In the genomic region with DNA sequence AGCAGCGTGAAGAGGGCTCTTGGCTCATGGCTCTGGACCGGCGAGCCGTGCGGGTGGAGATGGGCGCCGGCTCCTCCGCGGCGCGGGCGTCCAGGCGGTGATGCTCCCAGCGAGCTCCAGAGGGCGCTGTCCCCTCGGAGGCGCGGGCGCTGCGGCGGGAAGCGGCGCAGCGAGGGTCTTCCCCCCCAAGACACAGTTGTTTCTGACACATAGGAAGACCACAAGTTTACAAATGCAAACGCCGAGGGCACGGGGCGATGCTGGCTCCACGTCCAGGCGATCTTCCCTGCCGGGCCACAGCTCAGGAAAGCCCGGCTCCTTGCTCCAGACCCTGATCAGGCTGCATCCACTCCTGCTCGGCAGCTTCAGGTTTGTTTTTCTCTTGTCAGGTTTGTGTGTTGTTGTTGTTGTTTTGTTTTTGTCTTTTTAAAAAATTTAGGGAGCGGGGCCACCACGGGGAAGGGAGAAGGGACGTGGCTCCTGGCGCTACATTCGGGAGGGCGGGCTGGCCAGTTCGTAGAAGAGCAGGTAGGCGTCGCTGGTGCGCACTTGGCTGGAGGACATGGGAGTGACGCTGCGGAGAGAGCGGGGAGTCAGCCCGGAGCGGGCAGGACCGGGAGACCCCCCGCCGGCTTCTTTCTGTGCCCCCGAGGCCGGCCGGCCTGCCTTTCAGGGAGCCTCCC, we compare ENCODE assay signal across 8 cellular contexts. TPM values are rescaled to one million over a fixed set of nuclear protein-coding genes. Genes with fewer than 3 reads are reported as not detected.
DNase-seq lines count a peak whose midpoint lies in the region; ATAC-seq and TF ChIP-seq lines count a peak whose summit lies in the region.

No MANE protein-coding gene starts in this region.

- H3K9me2 ChIP-seq in SU-DHL-6 (replicated peaks; ENCODE audit: insufficient read depth, low read length), result no peaks in the 10 kb centered on the region

- peaks cover 12% of the 10 kb centered on the region for H3K4me1 Mint-ChIP-seq in activated naive CD8-positive, alpha-beta T cell treated with anti-CD3 and anti-CD28 coated beads, Interleukin-2, amount 10 ng/mL, durations not matched to agents 7 days and 5 days

- ATAC-seq in GM19023 (IDR thresholded peaks at IDR 0.05; ENCODE audit: unreplicated experiment) (peak; percentile 80), HG03439 (IDR thresholded peaks at IDR 0.05; ENCODE audit: unreplicated experiment) (peak; percentile 66)
- peak; percentile 94 for ATAC-seq in activated naive CD8-positive, alpha-beta T cell treated with anti-CD3 and anti-CD28 coated beads, Interleukin-2, amount 10 ng/mL, durations not matched to agents 7 days and 5 days (ENCODE audit: low read depth)

- peak overlapping the region; percentile 87 for H3K4me3 Mint-ChIP-seq in activated naive CD8-positive, alpha-beta T cell treated with anti-CD3 and anti-CD28 coated beads, Interleukin-2, amount 10 ng/mL, durations not matched to agents 7 days and 5 days

- peak overlapping the region; percentile 89 for H3K4me2 ChIP-seq in SU-DHL-6 (ENCODE audit: low read depth, low read length, poor library complexity, severe bottlenecking)

- no peaks in the 10 kb centered on the region for H3K9me3 Mint-ChIP-seq in activated naive CD8-positive, alpha-beta T cell treated with anti-CD3 and anti-CD28 coated beads, Interleukin-2, amount 10 ng/mL, durations not matched to agents 7 days and 5 days

- no peaks in the 10 kb centered on the region for H3F3A ChIP-seq in SU-DHL-6 (ENCODE audit: insufficient read depth)

- H3K36me3 Mint-ChIP-seq in activated naive CD8-positive, alpha-beta T cell treated with anti-CD3 and anti-CD28 coated beads, Interleukin-2, amount 10 ng/mL, durations not matched to agents 7 days and 5 days, result no peaks in the 10 kb centered on the region

- H3K27ac ChIP-seq in SU-DHL-6 (ENCODE audit: low read depth, low read length), result no peak overlapping the region

- POLR2A ChIA-PET in activated naive CD8-positive, alpha-beta T cell treated with anti-CD3 and anti-CD28 coated beads, Interleukin-2, amount 10 ng/mL, durations not matched to agents 7 days and 5 days (lab: Charles Lee), result interaction anchor here (1.5 to 1.7 kb wide), 2 partner anchors 12 to 21 kb away, joined by 5 read pairs; no protein-coding TSS in a partner anchor

- DNase-seq in activated naive CD8-positive, alpha-beta T cell treated with anti-CD3 and anti-CD28 coated beads, Interleukin-2, amount 10 ng/mL, durations not matched to agents 7 days and 5 days, result peak; percentile 82
- peak; percentile 92 for DNase-seq in cardiac septum (ENCODE audit: low spot score)
- peak; percentile 56 for DNase-seq in pons (ENCODE audit: low spot score)
- peak; percentile 85 for DNase-seq in ureter (ENCODE audit: low spot score)
- no peak for DNase-seq in HPDE6-E6E7 (ENCODE audit: extremely low spot score)

- intact Hi-C loops in cardiac septum (cut with DNase I), result loop anchor here (1.0 to 2.0 kb wide), 2 partner anchors 16 to 118 kb away; no protein-coding TSS in a partner anchor

- no peaks in the 10 kb centered on the region for H3K79me2 ChIP-seq in SU-DHL-6 (ENCODE audit: insufficient read depth, low read length)

- H3K9ac ChIP-seq in SU-DHL-6 (ENCODE audit: low read length), result peak overlapping the region; percentile 62

- no peaks in the 10 kb centered on the region for H3K36me3 ChIP-seq in SU-DHL-6 (ENCODE audit: low read length)

- peak overlapping the region; percentile 58 for H3K4me3 ChIP-seq in SU-DHL-6 (ENCODE audit: insufficient read depth, low read length, poor library complexity, severe bottlenecking)

- H3K27ac Mint-ChIP-seq in activated naive CD8-positive, alpha-beta T cell treated with anti-CD3 and anti-CD28 coated beads, Interleukin-2, amount 10 ng/mL, durations not matched to agents 7 days and 5 days, result peak overlapping the region; percentile 68

- peaks cover 44% of the 10 kb centered on the region for H3K27me3 Mint-ChIP-seq in activated naive CD8-positive, alpha-beta T cell treated with anti-CD3 and anti-CD28 coated beads, Interleukin-2, amount 10 ng/mL, durations not matched to agents 7 days and 5 days

- peak; percentile 95 for TF ChIP-seq CTCF in SU-DHL-6 (IDR thresholded peaks at IDR 0.05; ENCODE audit: insufficient read depth, low read length, poor library complexity, severe bottlenecking)

- no peaks in the 10 kb centered on the region for H3K9me3 ChIP-seq in SU-DHL-6 (ENCODE audit: insufficient read depth, low read length)

- no peaks in the 10 kb centered on the region for H4K20me1 ChIP-seq in SU-DHL-6 (ENCODE audit: low read depth, low read length)

- H2AFZ ChIP-seq in SU-DHL-6 (ENCODE audit: low read depth, low read length, severe bottlenecking), result peak overlapping the region; percentile 99

- H3K27me3 ChIP-seq in SU-DHL-6 (ENCODE audit: low read length), result no peaks in the 10 kb centered on the region

RNA-seq across cellular contexts. Expression of gene MFRP, which starts 10.0 kb away (rescaled TPM):
- not detected for total RNA-seq in activated naive CD8-positive, alpha-beta T cell treated with anti-CD3 and anti-CD28 coated beads, Interleukin-2, amount 10 ng/mL, durations not matched to agents 7 days and 5 days
- total RNA-seq in cardiac septum, result not detected
- total RNA-seq in ureter, result not detected

RNA-seq across cellular contexts. Expression of gene C1QTNF5, which starts 15.8 kb away (rescaled TPM):
- not detected for total RNA-seq in activated naive CD8-positive, alpha-beta T cell treated with anti-CD3 and anti-CD28 coated beads, Interleukin-2, amount 10 ng/mL, durations not matched to agents 7 days and 5 days
- total RNA-seq in cardiac septum (33.8 TPM), ureter (14.6 TPM)

RNA-seq across cellular contexts. Expression of gene RNF26, which starts 22.2 kb away (rescaled TPM):
- 10 to 100 TPM; 32.2 to 32.9 TPM for total RNA-seq in activated naive CD8-positive, alpha-beta T cell treated with anti-CD3 and anti-CD28 coated beads, Interleukin-2, amount 10 ng/mL, durations not matched to agents 7 days and 5 days
- total RNA-seq in cardiac septum (10.7 TPM), ureter (23.1 TPM)

RNA-seq across cellular contexts. Expression of gene USP2, which starts 25.0 kb away (rescaled TPM):
- under 1 TPM; 0.62 to 0.83 TPM for total RNA-seq in activated naive CD8-positive, alpha-beta T cell treated with anti-CD3 and anti-CD28 coated beads, Interleukin-2, amount 10 ng/mL, durations not matched to agents 7 days and 5 days
- total RNA-seq in cardiac septum (80.0 TPM), ureter (4.8 TPM)

RNA-seq across cellular contexts. Expression of gene MCAM, which starts 39.6 kb away (rescaled TPM):
- 1 to 10 TPM; 2.4 to 2.9 TPM for total RNA-seq in activated naive CD8-positive, alpha-beta T cell treated with anti-CD3 and anti-CD28 coated beads, Interleukin-2, amount 10 ng/mL, durations not matched to agents 7 days and 5 days
- total RNA-seq in cardiac septum (110 TPM), ureter (98.7 TPM)

Comparison
In these comparisons a context has a peak if more than half of its experiments do, and no peak if none do; other contexts are left out.
1. RNA of gene C1QTNF5, which starts 15.8 kb away (total RNA-seq): 33.8 TPM in cardiac septum (single experiment) and 14.6 TPM in ureter (single experiment); not detected in activated naive CD8-positive, alpha-beta T cell treated with anti-CD3 and anti-CD28 coated beads, Interleukin-2, amount 10 ng/mL, durations not matched to agents 7 days and 5 days; every median in the first group is over 10 times any median in the second.
2. Peak in every context shown above with its lines, with median percentiles within 50 percentile points of each other: ATAC-seq.